ENCODE assay signal across 8 cellular contexts in genomic region chr3:183697610-183698317, GRCh38. TPM values are rescaled to one million over a fixed set of nuclear protein-coding genes. Genes with fewer than 3 reads are reported as not detected.
DNase-seq lines count a peak whose midpoint lies in the region; ATAC-seq, FAIRE-seq and TF ChIP-seq lines count a peak whose summit lies in the region.

Gene YEATS2 (plus strand): TSS chr3:183697797. CDS start chr3:183715163, 17,366 bp downstream.

- peak within 1 kb of the TSS; percentile 84 to 99 (median 94) for H3K4me3 Mint-ChIP-seq in naive thymus-derived CD4-positive, alpha-beta T cell
- H3K4me3 Mint-ChIP-seq in stimulated activated memory B cell treated with anti-CD40 and anti-IgM and Interleukin-4, amounts not matched to agents 10 μg/mL and 1 μg/mL and 100 μg/mL, for 72 hours, result peak within 1 kb of the TSS; percentile 83

- H3K27me3 ChIP-seq in Peyer's patch, result no peaks in the 10 kb centered on the region
- H3K27me3 ChIP-seq in naive thymus-derived CD4-positive, alpha-beta T cell (ENCODE audit: control insufficient read depth in 2 of 2, insufficient read depth in 2 of 2, low read length in 2 of 2), result no peaks in the 10 kb centered on the region

- DNase-seq in D721Med (ENCODE audit: insufficient read length, low spot score) (peak; percentile 76), HUDEP-2 (lab: John Stamatoyannopoulos, UW; ENCODE audit: unreplicated experiment in 76 of 76) (peak in 64 of 76 experiments; percentile 2 to 68 (median 39)), Peyer's patch (peak; percentile 53 to 80 (median 77)), activated T-helper 1 cell treated with Interleukin-2 at 50 U/mL for 16 hours (ENCODE audit: low read depth) (peak; percentile 59), fibroblast of gingiva (ENCODE audit: low read depth) (peak; percentile 65)
- DNase-seq in naive thymus-derived CD4-positive, alpha-beta T cell, result peak; percentile 60 to 81 (median 74)

- peak within 1 kb of the TSS; percentile 84 to 99 (median 98) for H3K4me3 ChIP-seq in Peyer's patch
- H3K4me3 ChIP-seq in naive thymus-derived CD4-positive, alpha-beta T cell (ENCODE audit: low read length), result peak within 1 kb of the TSS; percentile 89

- no peak for TF ChIP-seq CTCF in D721Med (IDR thresholded peaks at IDR 0.05; ENCODE audit: insufficient read depth, missing control alignments)
- TF ChIP-seq CTCF in Peyer's patch (IDR thresholded peaks at IDR 0.05), result no peak

- no peaks in the 10 kb centered on the region for H3K9me3 ChIP-seq in Peyer's patch
- no peaks in the 10 kb centered on the region for H3K9me3 ChIP-seq in naive thymus-derived CD4-positive, alpha-beta T cell (ENCODE audit: control insufficient read depth in 2 of 3, low read length in 3 of 3)

- TF ChIP-seq POLR2A in Peyer's patch (IDR thresholded peaks at IDR 0.05), result peak; percentile 45 to 61

- peaks cover 0 to 14% (median 2%) of the 10 kb centered on the region in 4 donors for H3K4me1 ChIP-seq in Peyer's patch
- H3K4me1 ChIP-seq in naive thymus-derived CD4-positive, alpha-beta T cell (ENCODE audit: control insufficient read depth in 2 of 2, insufficient read depth in 2 of 2, low read length in 2 of 2), result peaks cover 9 to 18% of the 10 kb centered on the region in 2 donors

- intact Hi-C loops in naive thymus-derived CD4-positive, alpha-beta T cell (cut with micrococcal nuclease), result loop anchor here (1.0 to 5.0 kb wide), 10 partner anchors 61 to 900 kb away; partner anchors contain the start of genes KLHL6 (in 2 of the 2), MCCC1 (in 2 of the 2), EIF4G1 (in 1 of the 2) and LAMP3 (in 1 of the 2)

- no peaks in the 10 kb centered on the region for H3K36me3 ChIP-seq in Peyer's patch
- H3K36me3 ChIP-seq in naive thymus-derived CD4-positive, alpha-beta T cell (ENCODE audit: control insufficient read depth in 2 of 3, insufficient read depth in 3 of 3, low read length in 3 of 3), result no peaks in the 10 kb centered on the region

- POLR2A ChIA-PET in naive thymus-derived CD4-positive, alpha-beta T cell (lab: Charles Lee), result interaction anchor here (0.6 to 3.9 kb wide), 6 partner anchors 9 to 252 kb away, joined by 3 to 41 read pairs (median 3); partner anchors contain the start of gene KLHL24

- no peak for FAIRE-seq in D721Med (lab: Jason Lieb, UNC)

- peak within 1 kb of the TSS; percentile 89 to 92 (median 92) for H3K27ac ChIP-seq in Peyer's patch
- peak within 1 kb of the TSS; percentile 84 for H3K27ac ChIP-seq in naive thymus-derived CD4-positive, alpha-beta T cell (ENCODE audit: low read depth, low read length)

- peak; percentile 86 for ATAC-seq in GM21381 (IDR thresholded peaks at IDR 0.05; ENCODE audit: unreplicated experiment)
- ATAC-seq in naive thymus-derived CD4-positive, alpha-beta T cell, result peak; percentile 95
- peak; percentile 94 for ATAC-seq in stimulated activated memory B cell treated with anti-CD40 and anti-IgM and Interleukin-4, amounts not matched to agents 10 μg/mL and 1 μg/mL and 100 μg/mL, for 72 hours

- H3K36me3 Mint-ChIP-seq in naive thymus-derived CD4-positive, alpha-beta T cell, result peaks cover 0 to 15% (median 0%) of the 10 kb centered on the region in 5 donors
- H3K36me3 Mint-ChIP-seq in stimulated activated memory B cell treated with anti-CD40 and anti-IgM and Interleukin-4, amounts not matched to agents 10 μg/mL and 1 μg/mL and 100 μg/mL, for 72 hours, result peaks cover 19% of the 10 kb centered on the region

- peaks cover 32 to 50% (median 40%) of the 10 kb centered on the region in 7 donors for H3K4me1 Mint-ChIP-seq in naive thymus-derived CD4-positive, alpha-beta T cell
- H3K4me1 Mint-ChIP-seq in stimulated activated memory B cell treated with anti-CD40 and anti-IgM and Interleukin-4, amounts not matched to agents 10 μg/mL and 1 μg/mL and 100 μg/mL, for 72 hours, result peaks cover 35% of the 10 kb centered on the region

- CTCF ChIA-PET in naive thymus-derived CD4-positive, alpha-beta T cell (lab: Charles Lee), result interaction anchor here (1.3 kb wide), 1 partner anchor 61 kb away, joined by 4 read pairs; no protein-coding TSS in a partner anchor

- no peaks in the 10 kb centered on the region for H3K9me3 Mint-ChIP-seq in naive thymus-derived CD4-positive, alpha-beta T cell
- no peaks in the 10 kb centered on the region for H3K9me3 Mint-ChIP-seq in stimulated activated memory B cell treated with anti-CD40 and anti-IgM and Interleukin-4, amounts not matched to agents 10 μg/mL and 1 μg/mL and 100 μg/mL, for 72 hours

- no peaks in the 10 kb centered on the region for H3K27me3 Mint-ChIP-seq in naive thymus-derived CD4-positive, alpha-beta T cell
- H3K27me3 Mint-ChIP-seq in stimulated activated memory B cell treated with anti-CD40 and anti-IgM and Interleukin-4, amounts not matched to agents 10 μg/mL and 1 μg/mL and 100 μg/mL, for 72 hours, result no peaks in the 10 kb centered on the region

- H3K27ac Mint-ChIP-seq in naive thymus-derived CD4-positive, alpha-beta T cell, result peak within 1 kb of the TSS; percentile 74 to 97 (median 90)
- H3K27ac Mint-ChIP-seq in stimulated activated memory B cell treated with anti-CD40 and anti-IgM and Interleukin-4, amounts not matched to agents 10 μg/mL and 1 μg/mL and 100 μg/mL, for 72 hours, result peak within 1 kb of the TSS; percentile 69

RNA-seq across cellular contexts. Expression of gene YEATS2, which starts in this region (rescaled TPM):
- total RNA-seq in Peyer's patch, result 10 to 100 TPM; 24.3 to 56.9 (median 27.7) TPM
- total RNA-seq in naive thymus-derived CD4-positive, alpha-beta T cell, result 10 to 100 TPM; 20.6 to 61.4 (median 21.9) TPM
- polyA plus RNA-seq in naive thymus-derived CD4-positive, alpha-beta T cell, result 1 to 10 TPM; 5.5 to 7.7 TPM

Comparison
In these comparisons a context has a peak if more than half of its experiments do, and no peak if none do; other contexts are left out.
1. Peak in every context shown above with its lines: DNase-seq, ATAC-seq, H3K4me3 ChIP-seq and H3K27ac ChIP-seq.